ENCODE assay signal across 9 cellular contexts in the genomic region with DNA sequence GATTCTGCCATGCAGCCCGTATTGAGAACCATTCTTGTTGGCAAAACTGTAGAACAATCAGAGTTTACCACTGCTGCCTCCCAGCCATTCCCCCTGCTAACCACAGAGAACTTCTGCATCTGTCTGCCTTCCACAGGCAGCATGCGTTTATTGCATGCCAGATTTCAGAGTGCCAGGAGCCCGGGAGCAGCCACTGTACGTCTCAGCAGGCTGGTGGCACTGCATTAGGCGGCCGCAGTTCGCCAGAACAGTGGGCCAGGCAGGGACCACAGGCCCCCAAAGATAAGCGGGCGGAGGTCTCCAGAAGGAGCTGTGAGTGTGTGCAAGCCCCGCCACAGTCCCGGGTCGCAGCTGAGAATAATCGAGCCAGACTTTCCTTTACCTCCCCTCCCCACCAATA. TPM values are rescaled to one million over a fixed set of nuclear protein-coding genes. Genes with fewer than 3 reads are reported as not detected.
DNase-seq lines count a peak whose midpoint lies in the region; ATAC-seq and TF ChIP-seq lines count a peak whose summit lies in the region.
"Had no signal": no experiment of that assay in that cellular context is flagged by ENCODE, and none has a peak within 500 bp of the region (broad histone marks: within the 10 kb centered on the region; RNA-seq: fewer than 3 reads in every experiment).

No MANE protein-coding gene starts in this region.

- TF ChIP-seq CTCF in DOHH2 (IDR thresholded peaks at IDR 0.05; ENCODE audit: low read depth, low read length, poor library complexity, severe bottlenecking) (no peak), MM.1S (IDR thresholded peaks at IDR 0.05; ENCODE audit: low read length) (no peak)

- no peak overlapping the region for H2BK120ac ChIP-seq in mesenchymal stem cell (ENCODE audit: low read depth, low read length)

- no peak overlapping the region for H2BK15ac ChIP-seq in mesenchymal stem cell (ENCODE audit: low read depth, poor library complexity, severe bottlenecking)

- H3K4me1 ChIP-seq in DOHH2 (ENCODE audit: control insufficient read depth, low read length) (peaks cover 11% of the 10 kb centered on the region), MM.1S (ENCODE audit: low read length) (0 out of 2 replicates have a peak, but pooled peaks cover 2% of the 10 kb centered on the region), mesenchymal stem cell (ENCODE audit: control insufficient read depth, insufficient read depth, low read depth, low read length) (peaks cover 8% of the 10 kb centered on the region)

- H3K79me2 ChIP-seq in DOHH2 (ENCODE audit: control insufficient read depth, low read length) (no peaks in the 10 kb centered on the region), MM.1S (ENCODE audit: low read length) (no peaks in the 10 kb centered on the region)

- no peaks in the 10 kb centered on the region for H3K79me1 ChIP-seq in mesenchymal stem cell (replicated peaks; ENCODE audit: low read length, poor library complexity, severe bottlenecking)

- no peak overlapping the region for H2AK5ac ChIP-seq in mesenchymal stem cell (ENCODE audit: low read length, severe bottlenecking)

- H3K9me2 ChIP-seq in DOHH2 (replicated peaks; ENCODE audit: control insufficient read depth, low read length) (no peaks in the 10 kb centered on the region), MM.1S (replicated peaks; ENCODE audit: insufficient read depth, low read length) (no peaks in the 10 kb centered on the region)

- no peak overlapping the region for H2BK12ac ChIP-seq in mesenchymal stem cell (ENCODE audit: low read length in 2 of 2)

- WGBS in mesenchymal stem cell = 68% methylated on average over 13 of the region's 13 CpGs

- H3F3A ChIP-seq in DOHH2 (ENCODE audit: control insufficient read depth, insufficient read depth) (no peaks in the 10 kb centered on the region), MM.1S (ENCODE audit: insufficient read depth, low read length) (peaks cover 9% of the 10 kb centered on the region; the same call in 1 of the 2 replicates)

- no peak overlapping the region for H2BK5ac ChIP-seq in mesenchymal stem cell (ENCODE audit: low read depth, low read length, poor library complexity, severe bottlenecking)

- H3K9ac ChIP-seq in MM.1S (ENCODE audit: low read length) (peak overlapping the region; percentile 41; the same call in 1 of the 2 replicates), mesenchymal stem cell (ENCODE audit: low read length) (peak overlapping the region; percentile 54)

- H3K27me3 ChIP-seq in DOHH2 (ENCODE audit: control insufficient read depth, low read length) = peaks cover 38% of the 10 kb centered on the region
- H3K27me3 ChIP-seq in MM.1S (replicated peaks; ENCODE audit: insufficient read depth, low read length) = 0 out of 2 replicates have a peak, but pooled peaks cover 5% of the 10 kb centered on the region
- H3K27me3 ChIP-seq in mesenchymal stem cell (ENCODE audit: control insufficient read depth in 1 of 2, insufficient read depth in 1 of 2, low read length in 2 of 2) = peaks cover 22 to 36% of the 10 kb centered on the region in 2 experiments

- H3K18ac ChIP-seq in mesenchymal stem cell (ENCODE audit: low read depth in 1 of 2, low read length in 2 of 2) = no peak overlapping the region

- DNase-seq in MM.1S (peak; percentile 58), anterior cingulate cortex (lab: John Stamatoyannopoulos, UW) (peak in 42 of 58 donors; percentile 5 to 76 (median 36)), mesenchymal stem cell (no peak), NCI-H226 (no peak)

- H3K27ac ChIP-seq in DOHH2 (ENCODE audit: low read depth, low read length) (no peak overlapping the region), MM.1S (ENCODE audit: low read length) (no peak overlapping the region), mesenchymal stem cell (ENCODE audit: low read length, poor library complexity, severe bottlenecking) (no peak overlapping the region)
- H3K27ac ChIP-seq: neutrophil had no signal

- no peak overlapping the region for H4K8ac ChIP-seq in mesenchymal stem cell (ENCODE audit: low read length)

- H3K36me3 ChIP-seq in DOHH2 (ENCODE audit: control insufficient read depth, low read length) = no peaks in the 10 kb centered on the region
- no peaks in the 10 kb centered on the region for H3K36me3 ChIP-seq in MM.1S (replicated peaks; ENCODE audit: insufficient read depth, low read length)
- no peaks in the 10 kb centered on the region for H3K36me3 ChIP-seq in mesenchymal stem cell (ENCODE audit: control insufficient read depth in 1 of 2, insufficient read depth in 2 of 2, low read depth in 1 of 2, low read length in 2 of 2)
- H3K36me3 ChIP-seq: neutrophil had no signal

- H3K4me2 ChIP-seq in DOHH2 (ENCODE audit: low read length) = peak overlapping the region; percentile 54
- H3K4me2 ChIP-seq in MM.1S (ENCODE audit: low read depth, low read length) = peak overlapping the region; percentile 99
- no peak overlapping the region for H3K4me2 ChIP-seq in mesenchymal stem cell (ENCODE audit: low read length, poor library complexity, severe bottlenecking)

- ATAC-seq in HG02840 (IDR thresholded peaks at IDR 0.05; ENCODE audit: low FRiP score, unreplicated experiment) = no peak
- ATAC-seq in activated CD4-positive, CD25-positive, alpha-beta regulatory T cell treated with anti-CD3 and anti-CD28 coated beads, Interleukin-2, amount 50 U/mL, for 24 hours = no peak
- ATAC-seq in GM18519 (IDR thresholded peaks at IDR 0.05; ENCODE audit: low FRiP score, unreplicated experiment) = no peak

- H3K4ac ChIP-seq in mesenchymal stem cell (ENCODE audit: low read depth in 1 of 2, low read length in 2 of 2) = no peak overlapping the region

- peak overlapping the region; percentile 56 for H3K4me3 ChIP-seq in DOHH2 (ENCODE audit: low read length)
- peak overlapping the region; percentile 68 for H3K4me3 ChIP-seq in MM.1S (ENCODE audit: low read length)
- peak overlapping the region in 1 of 2 experiments; percentile 63 for H3K4me3 ChIP-seq in mesenchymal stem cell (ENCODE audit: insufficient read depth in 1 of 2, low read depth in 1 of 2, low read length in 2 of 2)

- H3K23ac ChIP-seq in mesenchymal stem cell (ENCODE audit: low read length in 2 of 2) = no peak overlapping the region

- peak overlapping the region; percentile 94 for H2AFZ ChIP-seq in MM.1S (ENCODE audit: low read length)
- no peak overlapping the region for H2AFZ ChIP-seq in mesenchymal stem cell (ENCODE audit: low read depth, low read length)

- no peak overlapping the region for H4K91ac ChIP-seq in mesenchymal stem cell (ENCODE audit: low read length)

- no peak overlapping the region for H3K14ac ChIP-seq in mesenchymal stem cell (ENCODE audit: low read length in 2 of 2)

- H3K9me3 ChIP-seq in DOHH2 (ENCODE audit: control insufficient read depth, insufficient read depth, low read length) (no peaks in the 10 kb centered on the region), MM.1S (replicated peaks; ENCODE audit: insufficient read depth, low read length) (no peaks in the 10 kb centered on the region), mesenchymal stem cell (ENCODE audit: control insufficient read depth, low read length) (no peaks in the 10 kb centered on the region)
- H3K9me3 ChIP-seq: neutrophil had no signal

- no peaks in the 10 kb centered on the region for H4K20me1 ChIP-seq in DOHH2 (ENCODE audit: control insufficient read depth, insufficient read depth, low read depth, low read length)
- H4K20me1 ChIP-seq in MM.1S (ENCODE audit: insufficient read depth, low read length) = no peaks in the 10 kb centered on the region

RNA-seq across cellular contexts. Expression of a gene that starts 31.8 kb away (rescaled TPM):
- polyA plus RNA-seq in mesenchymal stem cell (2013, experiment 1 of 2) = 14.4 TPM
- polyA plus RNA-seq in mesenchymal stem cell (2013, experiment 2 of 2) = 14.5 TPM

Comparison
In these comparisons a context has a peak if more than half of its experiments do, and no peak if none do; other contexts are left out.
1. DNase-seq: peak in MM.1S (single experiment) and anterior cingulate cortex (42 of 58); none in mesenchymal stem cell (single experiment) and NCI-H226 (single experiment).